Comparison of ENCODE assay signal across 10 cellular contexts in genomic region chr2:112724611-112725525, GRCh38. TPM values are rescaled to one million over a fixed set of nuclear protein-coding genes. Genes with fewer than 3 reads are reported as not detected.
A peak's percentile ranks its signal among the peaks of the same experiment; 100 is the strongest.
DNase-seq lines count a peak whose midpoint lies in the region; ATAC-seq and TF ChIP-seq lines count a peak whose summit lies in the region.
"Had no signal": no experiment of that assay in that cellular context is flagged by ENCODE, and none has a peak within 500 bp of the region (broad histone marks: within the 10 kb centered on the region; RNA-seq: fewer than 3 reads in every experiment).

No MANE protein-coding gene starts in this region.

- TF ChIP-seq POLR2A in breast epithelium (IDR thresholded peaks at IDR 0.05) (no peak), NB4 (IDR thresholded peaks at IDR 0.05; ENCODE audit: extremely low read depth, insufficient read length) (no peak)

- no peak overlapping the region for H3K4me3 Mint-ChIP-seq in MCF 10A (ENCODE audit: unreplicated experiment)

- no peak overlapping the region for H3K27ac ChIP-seq in breast epithelium
- no peak overlapping the region for H3K27ac ChIP-seq in coronary artery
- H3K27ac ChIP-seq in upper lobe of right lung, result no peak overlapping the region
- no peak overlapping the region for H3K27ac ChIP-seq in aorta (ENCODE audit: low read depth in 1 of 2, low read length in 2 of 2)

- no TSS peak for BruUV-seq in MCF 10A (replicated peaks; lab: Mats Ljungman, UMichigan)

- peak; percentile 31 for ATAC-seq in upper lobe of right lung
- ATAC-seq in aorta (ENCODE audit: low FRiP score), result no peak
- ATAC-seq in GM18867 (IDR thresholded peaks at IDR 0.05; ENCODE audit: unreplicated experiment), result no peak

- TF ChIP-seq CTCF in MCF 10A (IDR thresholded peaks at IDR 0.05; ENCODE audit: unreplicated experiment) (peak; percentile 37), breast epithelium (IDR thresholded peaks at IDR 0.05) (no peak), NB4 (IDR thresholded peaks at IDR 0.05; ENCODE audit: low read depth, low read length) (peak; percentile 74), coronary artery (IDR thresholded peaks at IDR 0.05) (no peak), upper lobe of right lung (IDR thresholded peaks at IDR 0.05) (peak; percentile 18)

- H3K27me3 ChIP-seq in breast epithelium (peaks cover 0 to 3% of the 10 kb centered on the region in 2 donors), upper lobe of right lung (no peaks in the 10 kb centered on the region), aorta (ENCODE audit: control insufficient read depth in 1 of 2, insufficient read depth in 2 of 2, low read length in 1 of 2) (no peaks in the 10 kb centered on the region)

- H3K4me1 ChIP-seq in breast epithelium (no peaks in the 10 kb centered on the region), upper lobe of right lung (peaks cover 3% of the 10 kb centered on the region), aorta (ENCODE audit: control insufficient read depth in 1 of 2, insufficient read depth in 2 of 2, low read length in 2 of 2) (no peaks in the 10 kb centered on the region)

- CTCF ChIA-PET in MCF 10A (lab: Yijun Ruan, JAX), result interaction anchor here (0.6 to 9.7 kb wide), 14 partner anchors 9 to 793 kb away, joined by 3 to 210 read pairs (median 8); partner anchors contain the start of gene SLC20A1

- DNase-seq in MCF 10A (ENCODE audit: unreplicated experiment), result peak; percentile 33
- DNase-seq in breast epithelium (ENCODE audit: low spot score in 2 of 2), result no peak
- DNase-seq in NB4 (ENCODE audit: low read depth), result peak; percentile 86
- peak; percentile 66 for DNase-seq in coronary artery (ENCODE audit: low spot score)
- DNase-seq in upper lobe of right lung, result no peak
- DNase-seq in aorta, result no peak
- DNase-seq in amygdala (lab: John Stamatoyannopoulos, UW), result no peak
- DNase-seq: SIG-M5 had no signal

- H3K36me3 ChIP-seq in breast epithelium, result no peaks in the 10 kb centered on the region
- no peaks in the 10 kb centered on the region for H3K36me3 ChIP-seq in upper lobe of right lung
- no peaks in the 10 kb centered on the region for H3K36me3 ChIP-seq in aorta (ENCODE audit: control insufficient read depth in 1 of 2, insufficient read depth in 2 of 2, low read length in 1 of 2)

- intact Hi-C loops in MCF 10A (cut with micrococcal nuclease) (no loop called here), breast epithelium (cut with DNase I; ENCODE audit: low total_unique reads) (loop anchor here (10.0 kb wide), 1 partner anchor 130 kb away; no protein-coding TSS in a partner anchor), upper lobe of right lung (cut with DNase I) (loop anchor here (5.0 kb wide), 1 partner anchor 123 kb away; no protein-coding TSS in a partner anchor), aorta (cut with DNase I) (no loop called here)

- H3K4me3 ChIP-seq in breast epithelium, result no peak overlapping the region
- H3K4me3 ChIP-seq in NB4 (ENCODE audit: low read depth, low read length), result no peak overlapping the region
- no peak overlapping the region for H3K4me3 ChIP-seq in coronary artery
- H3K4me3 ChIP-seq in upper lobe of right lung, result no peak overlapping the region
- no peak overlapping the region for H3K4me3 ChIP-seq in aorta (ENCODE audit: low read length in 2 of 2)

- 87 to 89% methylated on average over 21 of the region's 21 CpGs for WGBS in aorta, 2 donors

- H3K9me3 ChIP-seq in breast epithelium (no peaks in the 10 kb centered on the region), upper lobe of right lung (no peaks in the 10 kb centered on the region), aorta (ENCODE audit: control insufficient read depth, low read length) (no peaks in the 10 kb centered on the region)

- POLR2A ChIA-PET in MCF 10A (lab: Yijun Ruan, JAX), result interaction anchor here (0.6 to 6.2 kb wide), 7 partner anchors 33 to 450 kb away, joined by 4 to 53 read pairs (median 15); partner anchors contain the start of gene SLC20A1

- H3K36me3 Mint-ChIP-seq in MCF 10A (ENCODE audit: insufficient read depth, unreplicated experiment), result no peaks in the 10 kb centered on the region

- no peaks in the 10 kb centered on the region for H3K9me3 Mint-ChIP-seq in MCF 10A (ENCODE audit: unreplicated experiment)

- H3K4me1 Mint-ChIP-seq in MCF 10A (ENCODE audit: insufficient read depth, unreplicated experiment), result no peaks in the 10 kb centered on the region

- H3K27ac Mint-ChIP-seq in MCF 10A (ENCODE audit: low read depth, unreplicated experiment), result no peak overlapping the region

- no peaks in the 10 kb centered on the region for H3K27me3 Mint-ChIP-seq in MCF 10A (ENCODE audit: insufficient read depth, unreplicated experiment)

RNA-seq across cellular contexts. Expression of gene NT5DC4, which starts 4.0 kb away (rescaled TPM):
- total RNA-seq in MCF 10A (2022) (not detected in 2 replicates), breast epithelium (not detected), upper lobe of right lung (not detected), aorta (under 1 TPM in 1 of 2 donors, not detected in 1; 0.23 TPM)
- not detected for polyA plus RNA-seq in aorta
- total RNA-seq: astrocyte had no signal

RNA-seq across cellular contexts. Expression of gene CKAP2L, which starts 39.5 kb away (rescaled TPM):
- total RNA-seq in MCF 10A (2022), result 14.7 and 21.6 TPM in 2 replicates
- under 1 TPM in 1 of 3 donors, not detected in 2; 0.96 TPM for total RNA-seq in breast epithelium
- total RNA-seq in upper lobe of right lung, result 0.46 TPM
- under 1 TPM; 0.65 to 0.69 TPM for total RNA-seq in aorta
- under 1 TPM; under 0.01 to 0.08 TPM for polyA plus RNA-seq in aorta

RNA-seq across cellular contexts. Expression of gene IL1A, which starts 59.4 kb away (rescaled TPM):
- 99.1 and 170 TPM in 2 replicates for total RNA-seq in MCF 10A (2022)
- under 1 TPM in 1 of 3 donors, not detected in 2; 0.44 TPM for total RNA-seq in breast epithelium
- 1.9 TPM for total RNA-seq in upper lobe of right lung
- total RNA-seq in aorta, result under 1 TPM in 1 of 2 donors, not detected in 1; 0.19 TPM
- not detected for polyA plus RNA-seq in aorta

Comparison
In these comparisons a context has a peak if more than half of its experiments do, and no peak if none do; other contexts are left out.
1. DNase-seq: peak in MCF 10A (single experiment), NB4 (single experiment) and coronary artery (single experiment); none in breast epithelium (0 of 2), upper lobe of right lung (single experiment), aorta (0 of 2) and amygdala (0 of 56).
2. CTCF ChIP-seq: peak in MCF 10A (single experiment), NB4 (single experiment) and upper lobe of right lung (single experiment); none in breast epithelium (0 of 3) and coronary artery (single experiment).
3. RNA of gene IL1A, which starts 59.4 kb away (total RNA-seq): 99.1 to 170 TPM in MCF 10A; 1.9 TPM in upper lobe of right lung (single experiment), 0.19 TPM in aorta and 0.44 TPM in breast epithelium; every median in the first group is over 10 times any median in the second.
4. intact Hi-C loops: an anchor here in breast epithelium (10.0 kb wide) and upper lobe of right lung (5.0 kb wide); none called in MCF 10A and aorta.